In the genomic region with DNA sequence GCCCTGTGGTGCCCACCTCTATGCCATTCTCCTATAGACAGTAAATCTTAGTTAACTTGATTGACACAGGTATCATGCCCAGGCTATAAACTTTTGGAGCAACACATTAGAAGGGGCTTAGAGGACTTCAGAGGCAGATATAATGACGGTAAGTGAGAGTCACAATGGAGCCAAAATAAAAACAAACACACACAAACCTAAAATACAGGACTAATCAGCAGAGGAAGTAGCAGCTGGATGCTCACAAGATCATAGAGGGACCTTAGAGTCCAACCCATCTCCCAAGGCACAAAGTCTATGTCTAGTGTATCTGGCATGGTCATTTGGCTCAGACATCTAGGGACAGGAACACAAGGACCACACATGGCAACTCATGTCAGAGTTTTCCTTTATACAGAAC, we compare ENCODE assay signal across 2 cellular contexts.
TF ChIP-seq lines count a peak whose summit lies in the region.

No MANE protein-coding gene starts in this region.

TF ChIP-seq in HEK293, 187 proteins besides CTCF, POLR2A, EP300 and RAD21 (continued from another document):
- TF ChIP-seq ZNF138 (tag by site-specific recombination; IDR thresholded peaks at IDR 0.05; ENCODE audit: borderline replicate concordance) (no peak), ZNF133 (tag by site-specific recombination; IDR thresholded peaks at IDR 0.05) (no peak), ZBTB7A (tag by site-specific recombination; IDR thresholded peaks at IDR 0.05; ENCODE audit: low read depth) (no peak), ZNF548 (tag by site-specific recombination; IDR thresholded peaks at IDR 0.05) (no peak), ZNF391 (tag by site-specific recombination; IDR thresholded peaks at IDR 0.05; ENCODE audit: borderline replicate concordance, low read depth) (no peak), FEZF1 (tag by site-specific recombination; IDR thresholded peaks at IDR 0.05) (peak; percentile 55; the same call in 1 of the 2 replicates), OSR2 (tag by site-specific recombination; IDR thresholded peaks at IDR 0.05) (peak; percentile 48; the same call in 1 of the 2 replicates), ZNF561 (tag by site-specific recombination; IDR thresholded peaks at IDR 0.05; ENCODE audit: borderline replicate concordance) (no peak)

TF ChIP-seq in H1, 55 proteins besides CTCF, POLR2A, EP300 and RAD21 (continued from another document):
- no peak for TF ChIP-seq YY1 (IDR thresholded peaks at IDR 0.05; ENCODE audit: low read depth, low read length)
- TF ChIP-seq TAF7 (optimal IDR thresholded peaks at IDR 0.05; ENCODE audit: borderline replicate concordance, low read depth, low read length), result no peak
- TF ChIP-seq CREB1 (IDR thresholded peaks at IDR 0.05), result no peak
- no peak for TF ChIP-seq RBBP5 (IDR thresholded peaks at IDR 0.05; ENCODE audit: borderline replicate concordance, low read depth, low read length)
- TF ChIP-seq RFX5 (IDR thresholded peaks at IDR 0.05; ENCODE audit: borderline replicate concordance, low read depth, low read length), result no peak
- TF ChIP-seq KDM4A (IDR thresholded peaks at IDR 0.05; ENCODE audit: low read depth, low read length, severe bottlenecking), result no peak
- no peak for TF ChIP-seq HDAC2 (IDR thresholded peaks at IDR 0.05; ENCODE audit: borderline replicate concordance in 1 of 2, low read depth in 2 of 2, low read length in 2 of 2)
- no peak for TF ChIP-seq CBX5 (IDR thresholded peaks at IDR 0.05; ENCODE audit: low read depth, low read length)
- TF ChIP-seq, protein P1, sequence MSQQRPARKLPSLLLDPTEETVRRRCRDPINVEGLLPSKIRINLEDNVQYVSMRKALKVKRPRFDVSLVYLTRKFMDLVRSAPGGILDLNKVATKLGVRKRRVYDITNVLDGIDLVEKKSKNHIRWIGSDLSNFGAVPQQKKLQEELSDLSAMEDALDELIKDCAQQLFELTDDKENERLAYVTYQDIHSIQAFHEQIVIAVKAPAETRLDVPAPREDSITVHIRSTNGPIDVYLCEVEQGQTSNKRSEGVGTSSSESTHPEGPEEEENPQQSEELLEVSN (IDR thresholded peaks at IDR 0.05), result no peak
- TF ChIP-seq, protein P2, sequence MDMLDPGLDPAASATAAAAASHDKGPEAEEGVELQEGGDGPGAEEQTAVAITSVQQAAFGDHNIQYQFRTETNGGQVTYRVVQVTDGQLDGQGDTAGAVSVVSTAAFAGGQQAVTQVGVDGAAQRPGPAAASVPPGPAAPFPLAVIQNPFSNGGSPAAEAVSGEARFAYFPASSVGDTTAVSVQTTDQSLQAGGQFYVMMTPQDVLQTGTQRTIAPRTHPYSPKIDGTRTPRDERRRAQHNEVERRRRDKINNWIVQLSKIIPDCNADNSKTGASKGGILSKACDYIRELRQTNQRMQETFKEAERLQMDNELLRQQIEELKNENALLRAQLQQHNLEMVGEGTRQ (IDR thresholded peaks at IDR 0.05; ENCODE audit: low read length), result no peak
- no peak for TF ChIP-seq SAP30 (IDR thresholded peaks at IDR 0.05; ENCODE audit: insufficient read depth, insufficient replicate concordance, low read length)
- TF ChIP-seq BCL11A (IDR thresholded peaks at IDR 0.05; ENCODE audit: low read depth in 2 of 2, low read length in 2 of 2), result no peak
- no peak for TF ChIP-seq POLR2AphosphoS5 (IDR thresholded peaks at IDR 0.05; ENCODE audit: low read depth, low read length)
- no peak for TF ChIP-seq MAFK (IDR thresholded peaks at IDR 0.05; ENCODE audit: low read depth, low read length)
- TF ChIP-seq TCF12 (IDR thresholded peaks at IDR 0.05; ENCODE audit: low read depth, low read length), result no peak
- TF ChIP-seq CBX8 (IDR thresholded peaks at IDR 0.05; ENCODE audit: borderline replicate concordance, low read depth, low read length), result no peak
- no peak for TF ChIP-seq KDM5A (IDR thresholded peaks at IDR 0.05; ENCODE audit: low read length)
- no peak for TF ChIP-seq TBP (IDR thresholded peaks at IDR 0.05; ENCODE audit: low read depth, low read length)
